ENCODE assay signal across 8 cellular contexts in genomic region chr16:85137323-85138072, GRCh38. TPM values are rescaled to one million over a fixed set of nuclear protein-coding genes. Genes with fewer than 3 reads are reported as not detected.
DNase-seq lines count a peak whose midpoint lies in the region; ATAC-seq and TF ChIP-seq lines count a peak whose summit lies in the region.

No MANE protein-coding gene starts in this region.

- H3K27me3 Mint-ChIP-seq in neural crest cell (ENCODE audit: low read depth): peaks cover 3% of the 10 kb centered on the region
- peaks cover 34% of the 10 kb centered on the region for H3K27me3 Mint-ChIP-seq in activated CD8-positive, alpha-beta T cell treated with anti-CD3 and anti-CD28 coated beads for 36 hours

- H3K27ac ChIP-seq in RWPE2 (ENCODE audit: poor library complexity, severe bottlenecking): no peak overlapping the region

- peaks cover 28% of the 10 kb centered on the region for H3K4me1 Mint-ChIP-seq in neural crest cell
- peaks cover 9% of the 10 kb centered on the region for H3K4me1 Mint-ChIP-seq in activated CD8-positive, alpha-beta T cell treated with anti-CD3 and anti-CD28 coated beads for 36 hours (ENCODE audit: low read depth)

- H3K27me3 ChIP-seq in RWPE2 (ENCODE audit: insufficient read depth, poor library complexity, severe bottlenecking): no peaks in the 10 kb centered on the region

- no peaks in the 10 kb centered on the region for H3K36me3 Mint-ChIP-seq in neural crest cell (ENCODE audit: low read depth)
- H3K36me3 Mint-ChIP-seq in activated CD8-positive, alpha-beta T cell treated with anti-CD3 and anti-CD28 coated beads for 36 hours (ENCODE audit: low read depth): no peaks in the 10 kb centered on the region

- H3K9me3 ChIP-seq in RWPE2 (ENCODE audit: severe bottlenecking): no peaks in the 10 kb centered on the region

- TF ChIP-seq CTCF in AG09319 (IDR thresholded peaks at IDR 0.05; ENCODE audit: low read depth, low read length) (no peak), RWPE2 (IDR thresholded peaks at IDR 0.05; ENCODE audit: poor library complexity, severe bottlenecking) (no peak), neural crest cell (conservative IDR thresholded peaks at IDR 0.05) (no peak)
- TF ChIP-seq CTCF in activated CD8-positive, alpha-beta T cell treated with anti-CD3 and anti-CD28 coated beads for 36 hours (IDR thresholded peaks at IDR 0.05): no peak

- H3K27ac Mint-ChIP-seq in neural crest cell (ENCODE audit: unreplicated experiment): no peak overlapping the region
- no peak overlapping the region for H3K27ac Mint-ChIP-seq in activated CD8-positive, alpha-beta T cell treated with anti-CD3 and anti-CD28 coated beads for 36 hours

- no peaks in the 10 kb centered on the region for H3K4me1 ChIP-seq in RWPE2 (ENCODE audit: insufficient read depth, poor library complexity, severe bottlenecking)

- no peak overlapping the region for H3K4me3 ChIP-seq in RWPE2 (ENCODE audit: severe bottlenecking)

- ATAC-seq in RWPE2 (ENCODE audit: low read depth) (peak; percentile 83), GM19328 (IDR thresholded peaks at IDR 0.05; ENCODE audit: unreplicated experiment) (no peak), GM21619 (IDR thresholded peaks at IDR 0.05; ENCODE audit: unreplicated experiment) (no peak), GM21367 (IDR thresholded peaks at IDR 0.05; ENCODE audit: unreplicated experiment) (no peak)
- ATAC-seq in activated CD8-positive, alpha-beta T cell treated with anti-CD3 and anti-CD28 coated beads for 36 hours: no peak

- H3K36me3 ChIP-seq in RWPE2 (ENCODE audit: low read depth): no peaks in the 10 kb centered on the region

- peak; percentile 88 for DNase-seq in AG09319 (ENCODE audit: extremely low read depth, low read depth)
- no peak for DNase-seq in RWPE2 (ENCODE audit: low spot score)
- DNase-seq in fibroblast of peridontal ligament (ENCODE audit: extremely low read depth): peak; percentile 91
- DNase-seq in neural crest cell (ENCODE audit: low read depth, low spot score): peak; percentile 48
- no peak for DNase-seq in activated CD8-positive, alpha-beta T cell treated with anti-CD3 and anti-CD28 coated beads for 36 hours

- H3K9me3 Mint-ChIP-seq in neural crest cell: no peaks in the 10 kb centered on the region
- no peaks in the 10 kb centered on the region for H3K9me3 Mint-ChIP-seq in activated CD8-positive, alpha-beta T cell treated with anti-CD3 and anti-CD28 coated beads for 36 hours

- intact Hi-C loops in activated CD8-positive, alpha-beta T cell treated with anti-CD3 and anti-CD28 coated beads for 36 hours (cut with micrococcal nuclease): no loop called here

- H3K4me3 Mint-ChIP-seq in neural crest cell: no peak overlapping the region
- H3K4me3 Mint-ChIP-seq in activated CD8-positive, alpha-beta T cell treated with anti-CD3 and anti-CD28 coated beads for 36 hours: no peak overlapping the region

- POLR2A ChIA-PET in activated CD8-positive, alpha-beta T cell treated with anti-CD3 and anti-CD28 coated beads for 36 hours (lab: Charles Lee): no interaction called here

- CTCF ChIA-PET in activated CD8-positive, alpha-beta T cell treated with anti-CD3 and anti-CD28 coated beads for 36 hours (lab: Charles Lee): no interaction called here

RNA-seq across cellular contexts. Expression of gene CIBAR2, which starts 25.2 kb away (rescaled TPM):
- total RNA-seq in neural crest cell: not detected in 2 replicates
- total RNA-seq in activated CD8-positive, alpha-beta T cell treated with anti-CD3 and anti-CD28 coated beads for 36 hours: not detected

Comparison
In these comparisons a context has a peak if more than half of its experiments do, and no peak if none do; other contexts are left out.
1. DNase-seq: peak in AG09319 (single experiment), fibroblast of peridontal ligament (single experiment) and neural crest cell (single experiment); none in RWPE2 (single experiment) and activated CD8-positive, alpha-beta T cell treated with anti-CD3 and anti-CD28 coated beads for 36 hours (single experiment).